ENCODE assay signal across 37 cellular contexts in the genomic region with DNA sequence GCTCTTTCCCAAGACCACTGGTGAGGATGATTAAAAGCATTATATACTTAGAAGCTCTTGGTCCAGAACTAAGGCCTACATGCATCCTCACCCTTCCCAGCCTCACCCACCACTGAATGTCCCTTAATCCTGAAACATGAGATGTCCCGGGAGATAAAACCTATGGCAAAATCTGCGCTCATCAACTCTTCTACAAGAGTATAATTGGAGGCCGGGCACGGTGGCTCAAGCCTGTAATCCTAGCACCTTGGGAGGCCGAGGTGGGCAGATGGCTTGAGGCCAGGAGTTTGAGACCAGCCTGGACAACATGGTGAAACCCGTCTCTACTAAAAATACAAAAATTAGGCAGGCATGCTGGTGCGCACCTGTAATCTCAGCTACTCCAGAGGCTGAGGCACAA. TPM values are rescaled to one million over a fixed set of nuclear protein-coding genes. Genes with fewer than 3 reads are reported as not detected.
"Had no signal": no experiment of that assay in that cellular context is flagged by ENCODE, and none has a peak within 500 bp of the region (broad histone marks: within the 10 kb centered on the region; RNA-seq: fewer than 3 reads in every experiment).

No MANE protein-coding gene starts in this region.

- H3K9me3 ChIP-seq: left lung, lower lobe of right lung, neutrophil, psoas muscle, right lobe of liver, tibial nerve, uterus had no signal

- H3K27ac Mint-ChIP-seq: mesothelial cell of epicardium; naive B cell; natural killer cell; nephron progenitor cell; neural progenitor cell; stimulated activated naive CD8-positive, alpha-beta T cell treated with anti-CD3 and anti-CD28 coated beads, Interleukin-15, amount 100 ng/mL, for 72 hours; type B pancreatic cell had no signal

- H3K27me3 Mint-ChIP-seq: naive B cell; stimulated activated memory B cell treated with anti-CD40 and anti-IgM and Interleukin-4, amounts not matched to agents 10 μg/mL and 1 μg/mL and 100 μg/mL, for 72 hours; stimulated activated naive CD8-positive, alpha-beta T cell treated with anti-CD3 and anti-CD28 coated beads, Interleukin-15, amount 100 ng/mL, for 72 hours; type B pancreatic cell had no signal

- H3K36me3 Mint-ChIP-seq: immature natural killer cell; mesothelial cell of epicardium; naive B cell; natural killer cell; neural progenitor cell; stimulated activated memory B cell treated with anti-CD40 and anti-IgM and Interleukin-4, amounts not matched to agents 10 μg/mL and 1 μg/mL and 100 μg/mL, for 72 hours; type B pancreatic cell had no signal

- DNase-seq: hypothalamus; immature natural killer cell; kidney; left colon; left lung; lower lobe of right lung; mammary epithelial cell; mesendoderm; naive B cell; natural killer cell; nephron progenitor cell; occipital lobe; psoas muscle; right lobe of liver; stimulated activated CD4-positive, alpha-beta T cell treated with anti-CD3 and anti-CD28 coated beads, Interleukin-1b, Interleukin-23, amount 100 ng/mL, for 48 hours; stimulated activated CD4-positive, alpha-beta T cell treated with anti-CD3 and anti-CD28 coated beads, Interleukin-2, amount 100 ng/mL, for 48 hours; stimulated activated CD4-positive, alpha-beta T cell treated with anti-CD3 and anti-CD28 coated beads, Interleukin-4, amount 100 ng/mL, for 4 hours; stimulated activated CD8-positive, alpha-beta memory T cell treated with anti-CD3 and anti-CD28 coated beads, Interleukin-4, amount 100 ng/mL, for 48 hours; stimulated activated naive CD4-positive, alpha-beta T cell treated with Interleukin-2 at 50 U/mL for 16 hours; stimulated activated naive CD8-positive, alpha-beta T cell treated with anti-CD3 and anti-CD28 coated beads, Interleukin-15, amount 100 ng/mL, for 72 hours; substantia nigra; uterus had no signal

- H3K4me1 ChIP-seq: lower lobe of right lung, uterus had no signal

- H3K4me3 Mint-ChIP-seq: immature natural killer cell; mesothelial cell of epicardium; naive B cell; natural killer cell; nephron progenitor cell; neural progenitor cell; stimulated activated memory B cell treated with anti-CD40 and anti-IgM and Interleukin-4, amounts not matched to agents 10 μg/mL and 1 μg/mL and 100 μg/mL, for 72 hours; type B pancreatic cell had no signal

- H3K27me3 ChIP-seq: left lung, neural progenitor cell, neutrophil, right lobe of liver, tibial nerve, uterus had no signal

- H3K4me3 ChIP-seq: left lung, lower lobe of right lung, neural progenitor cell, psoas muscle, right lobe of liver, smooth muscle cell, tibial nerve, uterus had no signal

- H3K36me3 ChIP-seq: left lung, lower lobe of right lung, neural progenitor cell, neutrophil, right lobe of liver, tibial nerve, uterus had no signal

- H3K4me1 Mint-ChIP-seq: neural progenitor cell had no signal

- ATAC-seq: left colon; left lung; lower lobe of right lung; natural killer cell; psoas muscle; right lobe of liver; stimulated activated memory B cell treated with anti-CD40 and anti-IgM and Interleukin-4, amounts not matched to agents 10 μg/mL and 1 μg/mL and 100 μg/mL, for 72 hours; stimulated activated naive CD8-positive, alpha-beta T cell treated with anti-CD3 and anti-CD28 coated beads, Interleukin-15, amount 100 ng/mL, for 72 hours had no signal

- H3K27ac ChIP-seq: left lung, lower lobe of right lung, neural progenitor cell, neutrophil, parathyroid adenoma, psoas muscle, right lobe of liver, uterus had no signal

RNA-seq across cellular contexts. Expression of a gene that starts 17.6 kb away (rescaled TPM):
- total RNA-seq: kidney, left colon, left lung, liver, lower lobe of right lung, mammary epithelial cell, mesothelial cell of epicardium, mononuclear cell, natural killer cell, occipital lobe, osteocyte, posterior vena cava, psoas muscle, right lobe of liver, skeletal muscle tissue, smooth muscle cell, temporal lobe, tibial nerve, ureter, uterus had no signal
